Comparison of ENCODE assay signal across 8 cellular contexts in the genomic region with DNA sequence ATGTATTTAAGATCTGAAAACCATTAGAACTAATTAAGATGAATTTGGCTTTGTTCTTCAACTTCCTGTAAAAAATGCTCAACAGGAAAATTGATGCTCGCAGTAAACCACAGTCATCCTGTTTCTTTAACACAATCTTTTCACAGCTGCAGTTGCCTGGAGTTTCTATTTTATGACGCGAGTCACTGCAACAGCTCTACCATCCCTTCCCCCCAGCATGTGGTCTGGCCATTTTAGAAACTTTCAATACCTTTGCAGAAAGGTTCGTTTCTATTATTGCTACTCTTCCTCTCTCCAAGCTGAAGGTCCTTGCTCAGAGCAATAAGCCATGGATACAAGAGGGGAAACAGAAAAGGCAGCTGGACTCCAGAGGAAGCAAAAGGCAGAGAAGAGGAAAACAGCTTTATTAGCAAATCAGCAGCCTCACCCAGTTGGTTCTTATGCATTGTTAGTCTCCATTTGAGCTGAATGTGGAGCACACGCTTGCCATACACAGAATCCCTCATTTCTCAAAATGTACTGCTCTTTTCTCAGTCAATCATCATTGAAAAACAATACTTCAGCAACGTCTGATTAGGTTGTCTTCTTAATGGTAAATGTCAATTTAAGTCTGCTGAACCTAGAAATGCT. TPM values are rescaled to one million over a fixed set of nuclear protein-coding genes. Genes with fewer than 3 reads are reported as not detected.
DNase-seq lines count a peak whose midpoint lies in the region; ATAC-seq and TF ChIP-seq lines count a peak whose summit lies in the region.

No MANE protein-coding gene starts in this region.

- H3K79me1 ChIP-seq in mesendoderm (ENCODE audit: low read length): no peaks in the 10 kb centered on the region

- no peaks in the 10 kb centered on the region for H3K9me3 Mint-ChIP-seq in CD8-positive, alpha-beta T cell
- no peaks in the 10 kb centered on the region for H3K9me3 Mint-ChIP-seq in central memory CD8-positive, alpha-beta T cell
- H3K9me3 Mint-ChIP-seq in Caco-2 (ENCODE audit: unreplicated experiment): no peaks in the 10 kb centered on the region

- H3K4me3 ChIP-seq in CD8-positive, alpha-beta T cell (ENCODE audit: low read depth, low read length): peak overlapping the region; percentile 40
- no peak overlapping the region for H3K4me3 ChIP-seq in mesendoderm (ENCODE audit: low read length)
- no peak overlapping the region for H3K4me3 ChIP-seq in Caco-2 (ENCODE audit: low read depth, low read length)

- no peak overlapping the region for H3K56ac ChIP-seq in mesendoderm (ENCODE audit: low read length)

- H2BK5ac ChIP-seq in mesendoderm (ENCODE audit: low read length): no peak overlapping the region

- H3K36me3 Mint-ChIP-seq in CD8-positive, alpha-beta T cell: peaks cover 56% of the 10 kb centered on the region
- H3K36me3 Mint-ChIP-seq in central memory CD8-positive, alpha-beta T cell (ENCODE audit: insufficient read depth): peaks cover 58% of the 10 kb centered on the region
- no peaks in the 10 kb centered on the region for H3K36me3 Mint-ChIP-seq in Caco-2 (ENCODE audit: insufficient read depth, unreplicated experiment)

- H3K79me2 ChIP-seq in mesendoderm (ENCODE audit: control insufficient read depth, insufficient read depth, low read length): no peaks in the 10 kb centered on the region

- no peak overlapping the region for H3K23ac ChIP-seq in mesendoderm (ENCODE audit: low read length)

- H3K27ac Mint-ChIP-seq in CD8-positive, alpha-beta T cell: peak overlapping the region; percentile 99
- H3K27ac Mint-ChIP-seq in central memory CD8-positive, alpha-beta T cell (ENCODE audit: low read depth): peak overlapping the region; percentile 98
- H3K27ac Mint-ChIP-seq in Caco-2 (ENCODE audit: unreplicated experiment): no peak overlapping the region

- peaks cover 9% of the 10 kb centered on the region for H3K36me3 ChIP-seq in CD8-positive, alpha-beta T cell (ENCODE audit: insufficient read depth, low read length)
- H3K36me3 ChIP-seq in mesendoderm (ENCODE audit: control insufficient read depth, insufficient read depth, low read length) (no peaks in the 10 kb centered on the region), Caco-2 (ENCODE audit: control insufficient read depth, insufficient read depth, low read length) (no peaks in the 10 kb centered on the region)

- no peak overlapping the region for H3K4me2 ChIP-seq in mesendoderm (ENCODE audit: low read length)

- no peak overlapping the region for H2AK5ac ChIP-seq in mesendoderm (ENCODE audit: low read length)

- no peak overlapping the region for H3K18ac ChIP-seq in mesendoderm (ENCODE audit: low read length)

- no peak for TF ChIP-seq CTCF in CD8-positive, alpha-beta T cell (IDR thresholded peaks at IDR 0.05)
- TF ChIP-seq CTCF in Caco-2 (IDR thresholded peaks at IDR 0.05; ENCODE audit: insufficient read depth in 1 of 2, low read depth in 1 of 2, low read length in 1 of 2, severe bottlenecking in 1 of 2, unreplicated experiment in 1 of 2): no peak

- no peaks in the 10 kb centered on the region for H3K27me3 Mint-ChIP-seq in CD8-positive, alpha-beta T cell (ENCODE audit: low read depth)
- H3K27me3 Mint-ChIP-seq in central memory CD8-positive, alpha-beta T cell: no peaks in the 10 kb centered on the region
- H3K27me3 Mint-ChIP-seq in Caco-2 (ENCODE audit: insufficient read depth, unreplicated experiment): no peaks in the 10 kb centered on the region

- no CpG with 5 or more reads among the region's 6 CpGs for WGBS in mesendoderm (ENCODE audit: extremely low coverage, insufficient coverage, low lambda C conversion rate)

- peaks cover 46% of the 10 kb centered on the region for H3K4me1 ChIP-seq in CD8-positive, alpha-beta T cell (ENCODE audit: insufficient read depth, low read length)
- H3K4me1 ChIP-seq in mesendoderm (ENCODE audit: control insufficient read depth, low read depth, low read length) (no peaks in the 10 kb centered on the region), Caco-2 (peaks cover 10% of the 10 kb centered on the region; the same call in 1 of the 2 replicates)

- POLR2A ChIA-PET in CD8-positive, alpha-beta T cell (lab: Charles Lee): interaction anchor here (0.8 to 4.2 kb wide), 21 partner anchors 9 to 575 kb away, joined by 3 to 18 read pairs (median 6); partner anchors contain the start of genes GPR155 and SCRN3
- POLR2A ChIA-PET in Caco-2 (lab: Charles Lee): no interaction called here

- CTCF ChIA-PET in CD8-positive, alpha-beta T cell (lab: Charles Lee): interaction anchor here (0.7 to 22.2 kb wide), 13 partner anchors 9 to 171 kb away, joined by 3 to 289 read pairs (median 4); no protein-coding TSS in a partner anchor
- CTCF ChIA-PET in Caco-2 (lab: Charles Lee): no interaction called here

- H3K9ac ChIP-seq in mesendoderm (ENCODE audit: low read length): no peak overlapping the region

- H3K4ac ChIP-seq in mesendoderm (ENCODE audit: low read depth, low read length): no peak overlapping the region

- H3K4me3 Mint-ChIP-seq in CD8-positive, alpha-beta T cell: peak overlapping the region; percentile 87
- peak overlapping the region; percentile 78 for H3K4me3 Mint-ChIP-seq in central memory CD8-positive, alpha-beta T cell
- H3K4me3 Mint-ChIP-seq in Caco-2 (ENCODE audit: unreplicated experiment): no peak overlapping the region

- H3K9me3 ChIP-seq in CD8-positive, alpha-beta T cell (ENCODE audit: low read length): no peaks in the 10 kb centered on the region
- H3K9me3 ChIP-seq in Caco-2: no peaks in the 10 kb centered on the region

- intact Hi-C loops in CD8-positive, alpha-beta T cell (cut with DNase I, micrococcal nuclease): loop anchor here (1.0 to 10.0 kb wide), 7 partner anchors 10 to 1411 kb away; partner anchors contain the start of genes SP3 (in 2 of the 2), GPR155 (in 1 of the 2) and LNPK (in 1 of the 2)
- intact Hi-C loops in Caco-2 (cut with micrococcal nuclease; ENCODE audit: unreplicated experiment): no loop called here

- no peaks in the 10 kb centered on the region for H3K27me3 ChIP-seq in CD8-positive, alpha-beta T cell (ENCODE audit: insufficient read depth, low read length)
- H3K27me3 ChIP-seq in mesendoderm (ENCODE audit: insufficient read depth, low read length, poor library complexity): no peaks in the 10 kb centered on the region
- no peaks in the 10 kb centered on the region for H3K27me3 ChIP-seq in Caco-2 (replicated peaks; ENCODE audit: control insufficient read depth, insufficient read depth, low read length)

- no peak overlapping the region for H2BK15ac ChIP-seq in mesendoderm (replicated peaks; ENCODE audit: low read depth)

- H3K27ac ChIP-seq in CD8-positive, alpha-beta T cell (ENCODE audit: low read depth, low read length): peak overlapping the region; percentile 65
- H3K27ac ChIP-seq in mesendoderm (ENCODE audit: low read depth, low read length): no peak overlapping the region

- ATAC-seq in CD8-positive, alpha-beta T cell: peak; percentile 67
- ATAC-seq in GM21360 (IDR thresholded peaks at IDR 0.05; ENCODE audit: unreplicated experiment): peak; percentile 44
- peak; percentile 78 for ATAC-seq in central memory CD8-positive, alpha-beta T cell (replicated peaks; ENCODE audit: extremely low read depth, poor library complexity, severe bottlenecking)

- H4K8ac ChIP-seq in mesendoderm (ENCODE audit: low read depth, low read length): no peak overlapping the region

- BruUV-seq in Caco-2 (replicated peaks; lab: Mats Ljungman, UMichigan): no TSS peak

- H3K4me1 Mint-ChIP-seq in CD8-positive, alpha-beta T cell (ENCODE audit: low read depth): peaks cover 61% of the 10 kb centered on the region
- H3K4me1 Mint-ChIP-seq in central memory CD8-positive, alpha-beta T cell: peaks cover 63% of the 10 kb centered on the region
- no peaks in the 10 kb centered on the region for H3K4me1 Mint-ChIP-seq in Caco-2 (ENCODE audit: low read depth, unreplicated experiment)

- peak; percentile 34 to 80 (median 67) for DNase-seq in CD8-positive, alpha-beta T cell
- DNase-seq in HK-2 (ENCODE audit: unreplicated experiment): peak; percentile 8
- peak; percentile 45 for DNase-seq in T-helper 9 cell
- peak; percentile 30 to 77 for DNase-seq in central memory CD8-positive, alpha-beta T cell (ENCODE audit: low spot score in 2 of 2)
- DNase-seq in mesendoderm: peak; percentile 51
- peak; percentile 34 for DNase-seq in stimulated activated naive CD4-positive, alpha-beta T cell treated with Interleukin-2 at 50 U/mL for 16 hours (lab: John Stamatoyannopoulos, UW)
- DNase-seq in Caco-2: no peak

- H4K5ac ChIP-seq in mesendoderm (ENCODE audit: low read length): no peak overlapping the region

- no peak overlapping the region for H2BK120ac ChIP-seq in mesendoderm (ENCODE audit: low read depth, low read length)

RNA-seq across cellular contexts. Expression of gene WIPF1, which starts 3.9 kb away (rescaled TPM):
- total RNA-seq in CD8-positive, alpha-beta T cell: 100 to 1,000 TPM; 275 to 282 TPM
- polyA plus RNA-seq in mesendoderm (2013, experiment 1 of 2): 11.6 TPM
- polyA plus RNA-seq in mesendoderm (2013, experiment 2 of 2): 12.1 TPM
- total RNA-seq in Caco-2 (2022): 5.1 and 5.2 TPM in 2 replicates

Comparison
In these comparisons a context has a peak if more than half of its experiments do, and no peak if none do; other contexts are left out.
1. DNase-seq: peak in CD8-positive, alpha-beta T cell (7 of 7), HK-2 (single experiment), T-helper 9 cell (single experiment), central memory CD8-positive, alpha-beta T cell (2 of 2), mesendoderm (single experiment) and stimulated activated naive CD4-positive, alpha-beta T cell treated with Interleukin-2 at 50 U/mL for 16 hours (single experiment); none in Caco-2 (0 of 2).
2. RNA of gene WIPF1, which starts 3.9 kb away (total RNA-seq): 275 to 282 TPM in CD8-positive, alpha-beta T cell; 5.1 to 5.2 TPM in Caco-2; every median in the first group is over 10 times any median in the second.
3. Peak in every context shown above with its lines, with median percentiles within 50 percentile points of each other: ATAC-seq.